In the genomic region with DNA sequence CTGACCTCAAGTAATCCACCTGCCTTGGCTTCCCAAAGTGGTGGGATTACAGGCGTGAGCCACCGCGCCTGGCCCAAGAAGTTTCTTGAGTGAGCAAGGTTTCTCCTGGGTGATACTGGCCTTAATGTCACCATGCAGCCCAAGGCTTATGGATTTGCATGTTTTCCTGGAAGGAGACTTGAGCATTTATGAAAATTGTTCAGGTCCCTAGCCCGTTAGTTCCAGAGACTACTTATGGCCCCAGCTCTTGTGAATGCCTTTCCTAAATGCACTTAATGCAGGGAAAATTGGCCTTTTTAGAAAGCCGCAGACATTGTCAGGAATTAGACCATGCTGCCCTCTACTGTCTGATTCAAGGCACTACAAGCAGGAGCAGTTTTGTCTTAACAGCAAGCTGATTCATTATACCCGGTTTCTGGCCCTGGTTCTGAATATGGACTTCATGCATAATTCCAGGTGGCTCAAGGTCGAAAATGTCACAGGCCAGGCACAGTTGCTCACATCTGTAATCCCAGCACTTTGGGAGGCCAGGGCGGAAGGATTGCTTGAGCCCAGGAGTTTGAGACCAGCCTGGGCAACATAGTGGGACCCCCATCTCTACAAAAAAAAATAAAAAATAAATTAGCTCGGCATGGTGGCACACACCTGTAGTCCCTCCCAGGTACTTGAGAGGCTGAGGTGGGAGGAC, we compare ENCODE assay signal across 8 cellular contexts.
DNase-seq lines count a peak whose midpoint lies in the region; ATAC-seq and TF ChIP-seq lines count a peak whose summit lies in the region.

No MANE protein-coding gene starts in this region.

- DNase-seq in 8988T, result peak; percentile 34
- DNase-seq in NCI-H1694 treated with DMSO at 0.1 percent for 48 hours (lab: John Stamatoyannopoulos, UW), result peak; percentile 75
- peak in 1 of 3 donors; percentile 39 for DNase-seq in T-helper 17 cell
- peak; percentile 50 for DNase-seq in mammary epithelial cell
- DNase-seq in iris pigment epithelial cell (ENCODE audit: low read depth), result peak; percentile 81
- DNase-seq in stimulated activated CD4-positive, alpha-beta T cell treated with anti-CD3 and anti-CD28 coated beads, Interleukin-1b, Interleukin-23, amount 100 ng/mL, for 4 hours (ENCODE audit: low read depth in 2 of 2), result peak; percentile 22 to 42

- peaks cover 2% of the 10 kb centered on the region for H3K4me1 Mint-ChIP-seq in T-helper 17 cell

- peak; percentile 82 for ATAC-seq in T-helper 17 cell
- no peak for ATAC-seq in GM19467 (IDR thresholded peaks at IDR 0.05; ENCODE audit: unreplicated experiment)

- H3K79me2 ChIP-seq in mammary epithelial cell (ENCODE audit: insufficient read depth, low read length), result no peaks in the 10 kb centered on the region

- CTCF ChIA-PET in mammary epithelial cell (lab: Charles Lee; ENCODE audit: low non-redundant PET), result interaction anchor here (0.6 to 1.1 kb wide), 4 partner anchors 91 to 286 kb away, joined by 3 to 7 read pairs (median 4); no protein-coding TSS in a partner anchor

- BruUV-seq in mammary epithelial cell (replicated peaks; lab: Mats Ljungman, UMichigan), result no TSS peak

- TF ChIP-seq CTCF in GM12872 (IDR thresholded peaks at IDR 0.05; ENCODE audit: insufficient read depth, low read depth, low read length) (peak; percentile 96), mammary epithelial cell (conservative IDR thresholded peaks at IDR 0.05 in 1 of 2, IDR thresholded peaks at IDR 0.05 in 1 of 2; ENCODE audit: extremely low read depth in 1 of 2, insufficient read depth in 1 of 2, low read depth in 1 of 2, low read length in 2 of 2) (peak; percentile 95 to 98)

- H3K27ac ChIP-seq in mammary epithelial cell (ENCODE audit: insufficient read depth, low read depth, low read length), result no peak overlapping the region

- no peak overlapping the region for H3K9ac ChIP-seq in mammary epithelial cell (ENCODE audit: insufficient read depth, low read length)

- 38% methylated on average over 9 of the region's 9 CpGs for WGBS in mammary epithelial cell (ENCODE audit: low coverage, missing lambda C conversion rate)

- H4K20me1 ChIP-seq in mammary epithelial cell (ENCODE audit: insufficient read depth, low read length), result no peaks in the 10 kb centered on the region

- no peak overlapping the region for H3K4me3 ChIP-seq in mammary epithelial cell (replicated peaks in 1 of 3; ENCODE audit: insufficient read depth in 1 of 3, low read depth in 2 of 3, low read length in 3 of 3)

- H3K27ac Mint-ChIP-seq in T-helper 17 cell, result peak overlapping the region; percentile 1

- H3K9me3 ChIP-seq in T-helper 17 cell (ENCODE audit: control insufficient read depth, low read length, poor library complexity, severe bottlenecking) (no peaks in the 10 kb centered on the region), mammary epithelial cell (replicated peaks; ENCODE audit: insufficient read depth, low read length) (no peaks in the 10 kb centered on the region)

- no peaks in the 10 kb centered on the region for H3K36me3 Mint-ChIP-seq in T-helper 17 cell (ENCODE audit: low read depth)

- no peaks in the 10 kb centered on the region for H3K27me3 ChIP-seq in mammary epithelial cell (ENCODE audit: insufficient read depth, low read length)

- H3K4me3 Mint-ChIP-seq in T-helper 17 cell, result no peak overlapping the region

- H3K36me3 ChIP-seq in mammary epithelial cell (ENCODE audit: insufficient read depth, low read length), result no peaks in the 10 kb centered on the region

- peaks cover 2% of the 10 kb centered on the region for H3K4me1 ChIP-seq in mammary epithelial cell (ENCODE audit: insufficient read depth, low read length)

- H3K27me3 Mint-ChIP-seq in T-helper 17 cell, result no peaks in the 10 kb centered on the region

- H3K4me2 ChIP-seq in mammary epithelial cell (ENCODE audit: insufficient read depth, low read depth, low read length), result no peak overlapping the region

- H2AFZ ChIP-seq in mammary epithelial cell (ENCODE audit: low read depth, low read length), result no peak overlapping the region

- in situ Hi-C loops in mammary epithelial cell (cut with MboI; ENCODE audit: low sequenced_read_pairs in 2 of 2), result loop anchor here in 1 of 2 donors (25.0 kb wide), 2 partner anchors 206 to 656 kb away; a partner anchor contains a TSS

- dilution Hi-C loops in mammary epithelial cell (cut with HindIII; ENCODE audit: low sequenced_read_pairs), result no loop called here

- intact Hi-C loops in mammary epithelial cell (cut with micrococcal nuclease), result loop anchor here (1.0 to 10.0 kb wide), 8 partner anchors 96 to 1106 kb away; a partner anchor contains a TSS
